40 cellular contexts compared by ENCODE assay signal in the genomic region with DNA sequence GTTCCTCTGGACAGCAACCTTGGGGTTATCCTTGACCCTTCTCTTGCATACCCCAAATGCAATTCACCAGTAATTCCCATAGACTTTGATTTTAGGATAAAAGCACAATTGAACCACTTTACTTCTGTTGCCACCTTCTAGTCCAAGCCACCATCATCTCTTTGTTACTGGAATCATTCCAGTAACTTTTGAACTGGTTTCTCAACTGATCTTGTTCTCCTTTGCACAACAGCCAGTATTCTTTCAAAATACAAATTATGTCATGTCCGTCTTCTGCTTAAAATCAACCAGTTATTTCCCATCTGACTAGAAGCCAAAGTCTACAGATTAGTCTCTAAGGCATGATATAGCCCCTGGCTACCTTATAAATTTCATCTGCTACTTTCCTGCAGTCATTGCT. TPM values are rescaled to one million over a fixed set of nuclear protein-coding genes. Genes with fewer than 3 reads are reported as not detected.
"Had no signal": no experiment of that assay in that cellular context is flagged by ENCODE, and none has a peak within 500 bp of the region (broad histone marks: within the 10 kb centered on the region; RNA-seq: fewer than 3 reads in every experiment).

No MANE protein-coding gene starts in this region.

- H3K4me1 Mint-ChIP-seq: activated naive CD4-positive, alpha-beta T cell treated with anti-CD3 and anti-CD28 coated beads, Interleukin-2, amount 10 ng/mL, durations not matched to agents 7 days and 5 days; activated naive CD8-positive, alpha-beta T cell treated with anti-CD3 and anti-CD28 coated beads, Interleukin-2, amount 10 ng/mL, durations not matched to agents 7 days and 5 days; brain had no signal

- H3K27ac ChIP-seq: adrenal gland, ascending aorta, body of pancreas, brain microvascular endothelial cell, breast epithelium, cardiac muscle cell had no signal

- H3K27me3 Mint-ChIP-seq: activated naive CD4-positive, alpha-beta T cell treated with anti-CD3 and anti-CD28 coated beads, Interleukin-2, amount 10 ng/mL, durations not matched to agents 7 days and 5 days; activated naive CD4-positive, alpha-beta T cell treated with anti-CD3 and anti-CD28 coated beads, Interleukin-2, amount 50 U/mL, for 24 hours; activated naive CD8-positive, alpha-beta T cell; activated naive CD8-positive, alpha-beta T cell treated with anti-CD3 and anti-CD28 coated beads for 36 hours; activated naive CD8-positive, alpha-beta T cell treated with anti-CD3 and anti-CD28 coated beads, Interleukin-2, amount 10 ng/mL, durations not matched to agents 7 days and 5 days; activated naive CD8-positive, alpha-beta T cell treated with anti-CD3 and anti-CD28 coated beads, Interleukin-2, amount 50 U/mL, for 24 hours; activated T-cell treated with anti-CD3 and anti-CD28 coated beads, Interleukin-2, amount 50 U/mL, for 24 hours; activated T-helper 17 cell treated with anti-CD3 and anti-CD28 coated beads, Interleukin-2, amount 50 U/mL, for 72 hours; brain; central memory CD8-positive, alpha-beta T cell had no signal

- FAIRE-seq: bronchial epithelial cell had no signal

- H3K4me3 ChIP-seq: adrenal gland, ascending aorta, body of pancreas, breast epithelium, cardiac muscle cell had no signal

- H3K27ac Mint-ChIP-seq: activated naive CD4-positive, alpha-beta T cell treated with anti-CD3 and anti-CD28 coated beads for 36 hours; activated naive CD4-positive, alpha-beta T cell treated with anti-CD3 and anti-CD28 coated beads, Interleukin-2, amount 10 ng/mL, durations not matched to agents 7 days and 5 days; activated naive CD4-positive, alpha-beta T cell treated with anti-CD3 and anti-CD28 coated beads, Interleukin-2, amount 50 U/mL, for 24 hours; activated naive CD4-positive, alpha-beta T cell treated with anti-CD3 and anti-CD28 coated beads, Interleukin-2, amount 50 U/mL, for 72 hours; activated naive CD8-positive, alpha-beta T cell; activated naive CD8-positive, alpha-beta T cell treated with anti-CD3 and anti-CD28 coated beads for 36 hours; activated naive CD8-positive, alpha-beta T cell treated with anti-CD3 and anti-CD28 coated beads, Interleukin-2, amount 10 ng/mL, durations not matched to agents 7 days and 5 days; activated naive CD8-positive, alpha-beta T cell treated with anti-CD3 and anti-CD28 coated beads, Interleukin-2, amount 50 U/mL, for 24 hours; activated T-cell treated with anti-CD3 and anti-CD28 coated beads, Interleukin-2, amount 50 U/mL, for 24 hours; activated T-cell treated with anti-CD3 and anti-CD28 coated beads, Interleukin-2, amount 50 U/mL, for 72 hours; activated T-helper 1 cell treated with anti-CD3 and anti-CD28 coated beads, Interleukin-12 subunit alpha, Interleukin-12 subunit beta, Interleukin-2, Interleukin-4 antibody, amounts not matched to agents 30 ng/mL and 10 ng/mL and 1 ng/mL, durations not matched to agents 14 hours and 24 hours and 36 hours; activated T-helper 17 cell treated with anti-CD3 and anti-CD28 coated beads, Interleukin-2, amount 50 U/mL, for 72 hours; activated T-helper 2 cell treated with anti-CD3 and anti-CD28 coated beads, Interferon-gamma antibody, Interleukin-2, Interleukin-4, amounts not matched to agents 10 μg/mL and 5 μg/mL and 100 μg/mL, durations not matched to agents 14 hours and 24 hours and 36 hours; brain had no signal

- ATAC-seq: activated naive CD4-positive, alpha-beta T cell treated with anti-CD3 and anti-CD28 coated beads, Interleukin-2, amount 50 U/mL, for 72 hours; activated naive CD8-positive, alpha-beta T cell treated with anti-CD3 and anti-CD28 coated beads, Interleukin-2, amount 50 U/mL, for 24 hours; activated T-cell treated with anti-CD3 and anti-CD28 coated beads, Interleukin-2, amount 50 U/mL, for 4 hours; activated T-cell treated with anti-CD3 and anti-CD28 coated beads, Interleukin-2, amount 50 U/mL, for 72 hours; activated T-helper 17 cell treated with anti-CD3 and anti-CD28 coated beads, Interleukin-2, amount 50 U/mL, for 72 hours; body of pancreas had no signal

- H3K27me3 ChIP-seq: adrenal gland, ascending aorta, body of pancreas, brain microvascular endothelial cell, breast epithelium, cardiac muscle cell had no signal

- H3K4me1 ChIP-seq: adrenal gland, ascending aorta, body of pancreas, breast epithelium had no signal

- H3K4me3 Mint-ChIP-seq: activated naive CD4-positive, alpha-beta T cell treated with anti-CD3 and anti-CD28 coated beads for 36 hours; activated naive CD4-positive, alpha-beta T cell treated with anti-CD3 and anti-CD28 coated beads, Interleukin-2, amount 10 ng/mL, durations not matched to agents 7 days and 5 days; activated naive CD4-positive, alpha-beta T cell treated with anti-CD3 and anti-CD28 coated beads, Interleukin-2, amount 50 U/mL, for 24 hours; activated naive CD8-positive, alpha-beta T cell; activated naive CD8-positive, alpha-beta T cell treated with anti-CD3 and anti-CD28 coated beads for 36 hours; activated naive CD8-positive, alpha-beta T cell treated with anti-CD3 and anti-CD28 coated beads, Interleukin-2, amount 10 ng/mL, durations not matched to agents 7 days and 5 days; activated naive CD8-positive, alpha-beta T cell treated with anti-CD3 and anti-CD28 coated beads, Interleukin-2, amount 50 U/mL, for 24 hours; activated T-cell treated with anti-CD3 and anti-CD28 coated beads, Interleukin-2, amount 50 U/mL, for 24 hours; activated T-cell treated with anti-CD3 and anti-CD28 coated beads, Interleukin-2, amount 50 U/mL, for 4 hours; activated T-cell treated with anti-CD3 and anti-CD28 coated beads, Interleukin-2, amount 50 U/mL, for 72 hours; activated T-helper 1 cell treated with anti-CD3 and anti-CD28 coated beads, Interleukin-12 subunit alpha, Interleukin-12 subunit beta, Interleukin-2, Interleukin-4 antibody, amounts not matched to agents 30 ng/mL and 10 ng/mL and 1 ng/mL, durations not matched to agents 14 hours and 24 hours and 36 hours; activated T-helper 17 cell treated with anti-CD3 and anti-CD28 coated beads, Interleukin-2, amount 50 U/mL, for 72 hours; brain; central memory CD8-positive, alpha-beta T cell had no signal

- H3K9me3 ChIP-seq: adrenal gland, ascending aorta, body of pancreas, breast epithelium had no signal

- DNase-seq: activated effector memory CD4-positive, alpha-beta T cell treated with anti-CD3 and anti-CD28 coated beads, Interleukin-2, amount 50 U/mL, for 16 hours; activated effector memory CD4-positive, alpha-beta T cell treated with Interleukin-2 at 50 U/mL for 16 hours; activated gamma-delta T cell; activated gamma-delta T cell treated with Interleukin-2 at 50 U/mL for 16 hours; activated naive CD4-positive, alpha-beta T cell; activated naive CD4-positive, alpha-beta T cell treated with anti-CD3 and anti-CD28 coated beads for 36 hours; activated naive CD4-positive, alpha-beta T cell treated with anti-CD3 and anti-CD28 coated beads, Interleukin-2, amount 10 ng/mL, durations not matched to agents 7 days and 5 days; activated naive CD4-positive, alpha-beta T cell treated with anti-CD3 and anti-CD28 coated beads, Interleukin-2, amount 50 U/mL, for 16 hours; activated naive CD4-positive, alpha-beta T cell treated with Interleukin-2 at 50 U/mL for 16 hours; activated naive CD8-positive, alpha-beta T cell treated with anti-CD3 and anti-CD28 coated beads for 36 hours; activated naive CD8-positive, alpha-beta T cell treated with anti-CD3 and anti-CD28 coated beads, Interleukin-2, amount 10 ng/mL, durations not matched to agents 7 days and 5 days; activated naive CD8-positive, alpha-beta T cell treated with anti-CD3 and anti-CD28 coated beads, Interleukin-2, amount 50 U/mL, for 24 hours; activated T-cell treated with anti-CD3 and anti-CD28 coated beads for 4 hours; activated T-cell treated with anti-CD3 and anti-CD28 coated beads, Interleukin-2, amount 50 U/mL, for 1 hour; activated T-cell treated with anti-CD3 and anti-CD28 coated beads, Interleukin-2, amount 50 U/mL, for 24 hours; activated T-cell treated with anti-CD3 and anti-CD28 coated beads, Interleukin-2, amount 50 U/mL, for 4 hours; activated T-cell treated with anti-CD3 and anti-CD28 coated beads, Interleukin-2, amount 50 U/mL, for 48 hours; activated T-cell treated with anti-CD3 and anti-CD28 coated beads, Interleukin-2, amount 50 U/mL, for 72 hours; adrenal gland; amniotic stem cell; amygdala; anterior cingulate cortex; aorta; body of pancreas; brain microvascular endothelial cell; caudate nucleus; central memory CD4-positive, alpha-beta T cell; cerebellar nuclear complex had no signal

RNA-seq across cellular contexts. Expression of a gene that starts 33.7 kb away (rescaled TPM):
- total RNA-seq: ascending aorta had no signal
